In genomic region chr2:28765316-28765715, GRCh38 we compare ENCODE assay signal across 21 cellular contexts. TPM values are rescaled to one million over a fixed set of nuclear protein-coding genes. Genes with fewer than 3 reads are reported as not detected.
DNase-seq lines count a peak whose midpoint lies in the region; ATAC-seq and TF ChIP-seq lines count a peak whose summit lies in the region.
"Had no signal": no experiment of that assay in that cellular context is flagged by ENCODE, and none has a peak within 500 bp of the region (broad histone marks: within the 10 kb centered on the region; RNA-seq: fewer than 3 reads in every experiment).

No MANE protein-coding gene starts in this region.

- TF ChIP-seq CTCF in HFFc6 (IDR thresholded peaks at IDR 0.05) (no peak), brain microvascular endothelial cell (IDR thresholded peaks at IDR 0.05; ENCODE audit: low read depth, low read length, missing control alignments) (no peak), progenitor cell of endocrine pancreas (IDR thresholded peaks at IDR 0.05; ENCODE audit: unreplicated experiment) (no peak), left lung (IDR thresholded peaks at IDR 0.05) (no peak)

- POLR2A ChIA-PET in CD4-positive, alpha-beta memory T cell (lab: Charles Lee; ENCODE audit: partially characterized antibody), result no interaction called here

- H3K9me3 ChIP-seq in CD4-positive, alpha-beta memory T cell (ENCODE audit: control insufficient read depth in 1 of 2, low read length in 2 of 2), result no peaks in the 10 kb centered on the region
- no peaks in the 10 kb centered on the region for H3K9me3 ChIP-seq in left lung
- H3K9me3 ChIP-seq: heart right ventricle, lower lobe of right lung, ovary, sigmoid colon, upper lobe of left lung had no signal

- CTCF ChIA-PET in CD4-positive, alpha-beta memory T cell (lab: Charles Lee; ENCODE audit: partially characterized antibody), result interaction anchor here (1.5 kb wide), 1 partner anchor 170 kb away, joined by 3 read pairs; no protein-coding TSS in a partner anchor

- H3K36me3 ChIP-seq in CD4-positive, alpha-beta memory T cell (ENCODE audit: insufficient read depth, low read length), result no peaks in the 10 kb centered on the region
- H3K36me3 ChIP-seq in brain microvascular endothelial cell (replicated peaks) (peaks cover under 1% of the 10 kb centered on the region), left lung (no peaks in the 10 kb centered on the region)
- H3K36me3 ChIP-seq: ovary had no signal

- peaks cover 5 to 36% of the 10 kb centered on the region in 2 donors for H3K36me3 Mint-ChIP-seq in CD4-positive, alpha-beta memory T cell
- peaks cover 7% of the 10 kb centered on the region; the same call in 1 of the 2 replicates for H3K36me3 Mint-ChIP-seq in HFFc6 (ENCODE audit: low read depth)
- H3K36me3 Mint-ChIP-seq in progenitor cell of endocrine pancreas (ENCODE audit: insufficient read depth), result peaks cover 18% of the 10 kb centered on the region
- H3K36me3 Mint-ChIP-seq: immature natural killer cell had no signal

- peak overlapping the region in 7 of 8 donors; percentile 7 to 73 (median 26) for H3K4me3 Mint-ChIP-seq in CD4-positive, alpha-beta memory T cell
- 0 out of 2 replicates have a peak overlapping the region, but pooled peaks have one; percentile 23 for H3K4me3 Mint-ChIP-seq in HFFc6
- no peak overlapping the region for H3K4me3 Mint-ChIP-seq in progenitor cell of endocrine pancreas (ENCODE audit: low read depth)
- H3K4me3 Mint-ChIP-seq: activated CD8-positive, alpha-beta T cell treated with anti-CD3 and anti-CD28 coated beads, Interleukin-2, amount 10 ng/mL, durations not matched to agents 7 days and 5 days; immature natural killer cell; stimulated activated naive CD8-positive, alpha-beta T cell treated with anti-CD3 and anti-CD28 coated beads, Interleukin-15, Interleukin-2, amounts not matched to agents 100 ng/mL and 50 ng/mL, for 24 hours had no signal

- intact Hi-C loops in CD4-positive, alpha-beta memory T cell (cut with micrococcal nuclease), result no loop called here
- intact Hi-C loops in left lung (cut with DNase I), result no loop called here

- H3K27ac ChIP-seq in CD4-positive, alpha-beta memory T cell (ENCODE audit: low read depth, low read length), result no peak overlapping the region
- H3K27ac ChIP-seq in brain microvascular endothelial cell (peak overlapping the region; percentile 24), left lung (no peak overlapping the region)
- H3K27ac ChIP-seq: heart right ventricle, lower lobe of right lung, ovary, PC-9, SJCRH30, upper lobe of left lung had no signal

- ATAC-seq in left lung, result no peak
- ATAC-seq: activated CD8-positive, alpha-beta T cell treated with anti-CD3 and anti-CD28 coated beads, Interleukin-2, amount 10 ng/mL, durations not matched to agents 7 days and 5 days; lower lobe of right lung had no signal

- in situ Hi-C loops in brain microvascular endothelial cell (cut with HindIII; ENCODE audit: low pct_ligation_motif_present, low sequenced_read_pairs), result no loop called here

- no peaks in the 10 kb centered on the region for H3K27me3 ChIP-seq in CD4-positive, alpha-beta memory T cell (ENCODE audit: insufficient read depth, low read length)
- H3K27me3 ChIP-seq in brain microvascular endothelial cell (replicated peaks), result no peaks in the 10 kb centered on the region
- no peaks in the 10 kb centered on the region for H3K27me3 ChIP-seq in left lung
- H3K27me3 ChIP-seq: heart right ventricle, ovary, sigmoid colon, SJCRH30, upper lobe of left lung had no signal

- H3K9me3 Mint-ChIP-seq in CD4-positive, alpha-beta memory T cell, result no peaks in the 10 kb centered on the region
- H3K9me3 Mint-ChIP-seq in HFFc6 (no peaks in the 10 kb centered on the region), progenitor cell of endocrine pancreas (ENCODE audit: low read depth) (peaks cover 11% of the 10 kb centered on the region)
- H3K9me3 Mint-ChIP-seq: immature natural killer cell; stimulated activated naive CD8-positive, alpha-beta T cell treated with anti-CD3 and anti-CD28 coated beads, Interleukin-15, Interleukin-2, amounts not matched to agents 100 ng/mL and 50 ng/mL, for 24 hours had no signal

- no peak overlapping the region for H3K4me3 ChIP-seq in CD4-positive, alpha-beta memory T cell (ENCODE audit: low read length in 2 of 2)
- no peak overlapping the region for H3K4me3 ChIP-seq in brain microvascular endothelial cell (ENCODE audit: low read depth, low read length)
- H3K4me3 ChIP-seq in left lung, result no peak overlapping the region
- H3K4me3 ChIP-seq: heart right ventricle, lower lobe of right lung, ovary, PC-9, sigmoid colon, SJCRH30, upper lobe of left lung had no signal

- DNase-seq in CD4-positive, alpha-beta memory T cell, result no peak
- peak; percentile 54 for DNase-seq in HFFc6
- peak; percentile 16 for DNase-seq in brain microvascular endothelial cell
- DNase-seq in progenitor cell of endocrine pancreas (ENCODE audit: low spot score, unreplicated experiment), result no peak
- no peak for DNase-seq in NCI-H524 treated with DMSO at 0.1 percent for 48 hours (lab: John Stamatoyannopoulos, UW)
- no peak for DNase-seq in left lung
- DNase-seq in activated T-cell treated with anti-CD3 and anti-CD28 coated beads, Interleukin-2, amount 50 U/mL, for 48 hours, result no peak
- DNase-seq in NAMALWA (ENCODE audit: low spot score), result no peak
- DNase-seq: activated CD8-positive, alpha-beta T cell treated with anti-CD3 and anti-CD28 coated beads, Interleukin-2, amount 10 ng/mL, durations not matched to agents 7 days and 5 days; heart right ventricle; immature natural killer cell; lower lobe of right lung; NCI-H1436; NCI-H2227 treated with DMSO at 0.1 percent for 48 hours; ovary; PC-9; sigmoid colon; SJCRH30; upper lobe of left lung had no signal

- H3K4me1 ChIP-seq in CD4-positive, alpha-beta memory T cell (ENCODE audit: insufficient read depth, low read length), result peaks cover 95% of the 10 kb centered on the region
- H3K4me1 ChIP-seq in left lung, result peaks cover 17 to 85% of the 10 kb centered on the region in 2 donors
- H3K4me1 ChIP-seq: SJCRH30 had no signal

- H3K27ac Mint-ChIP-seq in CD4-positive, alpha-beta memory T cell, result peak overlapping the region in 4 of 7 donors; percentile 22 to 77 (median 44)
- peak overlapping the region; percentile 76 for H3K27ac Mint-ChIP-seq in HFFc6
- H3K27ac Mint-ChIP-seq in progenitor cell of endocrine pancreas, result peak overlapping the region; percentile 38
- H3K27ac Mint-ChIP-seq: activated CD8-positive, alpha-beta T cell treated with anti-CD3 and anti-CD28 coated beads, Interleukin-2, amount 10 ng/mL, durations not matched to agents 7 days and 5 days; stimulated activated naive CD8-positive, alpha-beta T cell treated with anti-CD3 and anti-CD28 coated beads, Interleukin-15, Interleukin-2, amounts not matched to agents 100 ng/mL and 50 ng/mL, for 24 hours had no signal

- H3K27me3 Mint-ChIP-seq in CD4-positive, alpha-beta memory T cell, result no peaks in the 10 kb centered on the region
- H3K27me3 Mint-ChIP-seq in HFFc6 (ENCODE audit: insufficient read depth), result no peaks in the 10 kb centered on the region; the same call in none of the 2 replicates
- no peaks in the 10 kb centered on the region for H3K27me3 Mint-ChIP-seq in progenitor cell of endocrine pancreas
- H3K27me3 Mint-ChIP-seq: stimulated activated naive CD8-positive, alpha-beta T cell treated with anti-CD3 and anti-CD28 coated beads, Interleukin-15, Interleukin-2, amounts not matched to agents 100 ng/mL and 50 ng/mL, for 24 hours had no signal

- H3K4me1 Mint-ChIP-seq in CD4-positive, alpha-beta memory T cell, result peaks cover 56 to 100% (median 74%) of the 10 kb centered on the region in 4 donors
- H3K4me1 Mint-ChIP-seq in HFFc6 (ENCODE audit: low read depth) (peaks cover 69% of the 10 kb centered on the region), progenitor cell of endocrine pancreas (ENCODE audit: low read depth) (peaks cover 18% of the 10 kb centered on the region)

RNA-seq across cellular contexts. Expression of gene PPP1CB, which starts 13.7 kb away (rescaled TPM):
- total RNA-seq in CD4-positive, alpha-beta memory T cell, result 100 to 1,000 TPM; 225 to 231 TPM
- polyA plus RNA-seq in CD4-positive, alpha-beta memory T cell, result 10 to 100 TPM; 92.1 to 98.6 TPM
- total RNA-seq in HFFc6 (2021; fragmentation: NEBNext Ultra II Directional; extraction: Animal tissue kit (Norgen Biotek cat#: 25700)), result 100 to 1,000 TPM; 188 to 209 (median 202) TPM
- total RNA-seq in progenitor cell of endocrine pancreas (192 and 193 TPM in 2 replicates), left lung (100 to 1,000 TPM; 241 to 260 TPM)

RNA-seq across cellular contexts. Expression of gene SPDYA, which starts 45.3 kb away (rescaled TPM):
- 1 to 10 TPM; 4.5 to 4.9 TPM for total RNA-seq in CD4-positive, alpha-beta memory T cell
- polyA plus RNA-seq in CD4-positive, alpha-beta memory T cell, result under 1 TPM in 1 of 2 donors, not detected in 1; 0.14 TPM
- total RNA-seq in HFFc6 (2021; fragmentation: NEBNext Ultra II Directional; extraction: Animal tissue kit (Norgen Biotek cat#: 25700)), result under 1 TPM in 4 of 6 experiments, not detected in 2; 0.14 to 0.47 (median 0.34) TPM
- total RNA-seq in progenitor cell of endocrine pancreas (1.6 and 2.0 TPM in 2 replicates), left lung (under 1 TPM; 0.55 to 0.65 TPM)
- polyA plus RNA-seq: BJ, immature natural killer cell had no signal

Comparison
In these comparisons a context has a peak if more than half of its experiments do, and no peak if none do; other contexts are left out.
1. DNase-seq: peak in HFFc6 (single experiment) and brain microvascular endothelial cell (single experiment); none in CD4-positive, alpha-beta memory T cell (0 of 5), progenitor cell of endocrine pancreas (single experiment), NCI-H524 treated with DMSO at 0.1 percent for 48 hours (single experiment), left lung (0 of 2), activated T-cell treated with anti-CD3 and anti-CD28 coated beads, Interleukin-2, amount 50 U/mL, for 48 hours (0 of 2) and NAMALWA (single experiment).
2. Peak in every context shown above with its lines, with median percentiles within 50 percentile points of each other: H3K27ac Mint-ChIP-seq.